Comparison of ENCODE assay signal across 25 cellular contexts in genomic region chr19:897442-898039, GRCh38. TPM values are rescaled to one million over a fixed set of nuclear protein-coding genes. Genes with fewer than 3 reads are reported as not detected.
DNase-seq lines count a peak whose midpoint lies in the region; TF ChIP-seq lines count a peak whose summit lies in the region.
"Had no signal": no experiment of that assay in that cellular context is flagged by ENCODE, and none has a peak within 500 bp of the region (broad histone marks: within the 10 kb centered on the region; RNA-seq: fewer than 3 reads in every experiment).

No MANE protein-coding gene starts in this region.

- peak; percentile 13 for TF ChIP-seq CTCF in neutrophil (IDR thresholded peaks at IDR 0.05)

- H3K36me3 ChIP-seq in neutrophil, result peaks cover 68% of the 10 kb centered on the region
- H3K36me3 ChIP-seq: colonic mucosa had no signal

- DNase-seq in ELF-1 (ENCODE audit: low read depth, low spot score) (peak; percentile 61), HuH-7 (ENCODE audit: low spot score) (peak; percentile 66), A172 (ENCODE audit: low spot score) (no peak), midbrain (lab: John Stamatoyannopoulos, UW) (no peak)
- no peak for DNase-seq in stimulated activated CD4-positive, alpha-beta T cell treated with anti-CD3 and anti-CD28 coated beads, Interleukin-4, amount 100 ng/mL, for 24 hours
- DNase-seq: activated CD4-positive, alpha-beta T cell treated with anti-CD3 and anti-CD28 coated beads for 48 hours; activated CD8-positive, alpha-beta memory T cell treated with anti-CD3 and anti-CD28 coated beads, Interleukin-2, amount 50 U/mL, for 4 hours; activated gamma-delta T cell; amniotic stem cell; colonic mucosa; DMS153; gastrocnemius medialis; left ventricle myocardium superior; NCI-H2029 treated with DMSO at 0.1 percent for 48 hours; NCI-H446 treated with DMSO at 0.1 percent for 48 hours; stimulated activated CD4-positive, alpha-beta T cell treated with anti-CD3 and anti-CD28 coated beads, Interleukin-4, amount 100 ng/mL, for 1 hour; stimulated activated CD8-positive, alpha-beta memory T cell treated with anti-CD3 and anti-CD28 coated beads, Interleukin-4, amount 100 ng/mL, for 48 hours; T-helper 9 cell; testis had no signal

- H3K27ac ChIP-seq in cingulate gyrus (ENCODE audit: low read depth, low read length) (peak overlapping the region; percentile 29), neutrophil (peak overlapping the region; percentile 51)
- H3K27ac ChIP-seq: C4-2B, colonic mucosa, gastrocnemius medialis, pancreas, testis had no signal

- H3K9me3 ChIP-seq in neutrophil, result no peaks in the 10 kb centered on the region
- H3K9me3 ChIP-seq: colonic mucosa, gastrocnemius medialis, pancreas, testis had no signal

- H3K27me3 ChIP-seq in neutrophil, result no peaks in the 10 kb centered on the region
- H3K27me3 ChIP-seq: colonic mucosa, gastrocnemius medialis, pancreas, testis had no signal

- no peak overlapping the region for H3K4me3 ChIP-seq in neutrophil (ENCODE audit: low read depth in 1 of 2, low read length in 1 of 2)
- H3K4me3 ChIP-seq: colonic mucosa, gastrocnemius medialis, pancreas, testis had no signal

- peaks cover 15 to 30% of the 10 kb centered on the region in 2 experiments for H3K4me1 ChIP-seq in neutrophil (ENCODE audit: control insufficient read depth in 1 of 2, insufficient read depth in 1 of 2, low read depth in 1 of 2, low read length in 1 of 2)
- H3K4me1 ChIP-seq: colonic mucosa, pancreas, testis had no signal

RNA-seq across cellular contexts. Expression of gene RNU6-9, which starts 4.3 kb away (rescaled TPM):
- total RNA-seq in A172 (2014; rRNA removed; shearing (Covaris generic)), result not detected in 2 replicates
- total RNA-seq: colonic mucosa, gastrocnemius medialis, left ventricle myocardium superior, pancreas, SK-MEL-5, skeletal muscle tissue, testis had no signal

RNA-seq across cellular contexts. Expression of gene MED16, which starts 4.6 kb away (rescaled TPM):
- 15.2 and 17.2 TPM in 2 replicates for total RNA-seq in A172 (2014; rRNA removed; shearing (Covaris generic))

RNA-seq across cellular contexts. Expression of gene R3HDM4, which starts 15.5 kb away (rescaled TPM):
- 23.0 and 29.7 TPM in 2 replicates for total RNA-seq in A172 (2014; rRNA removed; shearing (Covaris generic))

RNA-seq across cellular contexts. Expression of gene KISS1R, which starts 19.6 kb away (rescaled TPM):
- total RNA-seq in A172 (2014; rRNA removed; shearing (Covaris generic)), result not detected in 2 replicates
- total RNA-seq: gastrocnemius medialis, left ventricle myocardium superior, SK-MEL-5, skeletal muscle tissue, testis had no signal

RNA-seq across cellular contexts. Expression of gene ARID3A, which starts 28.3 kb away (rescaled TPM):
- 2.4 and 4.4 TPM in 2 replicates for total RNA-seq in A172 (2014; rRNA removed; shearing (Covaris generic))

Comparison
In these comparisons a context has a peak if more than half of its experiments do, and no peak if none do; other contexts are left out.
1. DNase-seq: peak in ELF-1 (single experiment) and HuH-7 (single experiment); none in stimulated activated CD4-positive, alpha-beta T cell treated with anti-CD3 and anti-CD28 coated beads, Interleukin-4, amount 100 ng/mL, for 24 hours (single experiment), A172 (single experiment) and midbrain (single experiment).